In genomic region chrX:119481218-119481875, GRCh38 we compare ENCODE assay signal across 13 cellular contexts. TPM values are rescaled to one million over a fixed set of nuclear protein-coding genes. Genes with fewer than 3 reads are reported as not detected.
DNase-seq lines count a peak whose midpoint lies in the region; ATAC-seq and TF ChIP-seq lines count a peak whose summit lies in the region.
"Had no signal": no experiment of that assay in that cellular context is flagged by ENCODE, and none has a peak within 500 bp of the region (broad histone marks: within the 10 kb centered on the region; RNA-seq: fewer than 3 reads in every experiment).

No MANE protein-coding gene starts in this region.

- H3K9me2 ChIP-seq in MM.1S (replicated peaks; ENCODE audit: insufficient read depth, low read length): no peaks in the 10 kb centered on the region

- no peaks in the 10 kb centered on the region for H3K9me3 ChIP-seq in MM.1S (replicated peaks; ENCODE audit: insufficient read depth, low read length)
- H3K9me3 ChIP-seq in adrenal gland (replicated peaks in 1 of 3): no peaks in the 10 kb centered on the region
- H3K9me3 ChIP-seq in right atrium auricular region: no peaks in the 10 kb centered on the region
- no peaks in the 10 kb centered on the region for H3K9me3 ChIP-seq in sigmoid colon
- no peaks in the 10 kb centered on the region for H3K9me3 ChIP-seq in osteoblast (ENCODE audit: low read depth, low read length)
- H3K9me3 ChIP-seq: tibial nerve had no signal

- no peak overlapping the region for H3K4me3 ChIP-seq in MM.1S (ENCODE audit: low read length)
- H3K4me3 ChIP-seq in adrenal gland: no peak overlapping the region
- no peak overlapping the region for H3K4me3 ChIP-seq in right atrium auricular region
- H3K4me3 ChIP-seq in sigmoid colon: no peak overlapping the region
- no peak overlapping the region for H3K4me3 ChIP-seq in osteoblast (ENCODE audit: insufficient read depth, low read length)

- H3K27me3 Mint-ChIP-seq in stimulated activated memory B cell treated with anti-CD40 and anti-IgM and Interleukin-4, amounts not matched to agents 10 μg/mL and 1 μg/mL and 100 μg/mL, for 72 hours: no peaks in the 10 kb centered on the region
- H3K27me3 Mint-ChIP-seq: activated B cell treated with CpG ODN at 0.5 μM for 24 hours had no signal

- no peak overlapping the region for H3K9ac ChIP-seq in MM.1S (ENCODE audit: low read length)

- H4K20me1 ChIP-seq in MM.1S (ENCODE audit: insufficient read depth, low read length): no peaks in the 10 kb centered on the region
- no peaks in the 10 kb centered on the region for H4K20me1 ChIP-seq in osteoblast (ENCODE audit: insufficient read depth, low read length)

- no peak for ATAC-seq in stimulated activated memory B cell treated with anti-CD40 and anti-IgM and Interleukin-4, amounts not matched to agents 10 μg/mL and 1 μg/mL and 100 μg/mL, for 72 hours

- 0 out of 2 replicates have a peak overlapping the region, but pooled peaks have one; percentile 60 for H2AFZ ChIP-seq in MM.1S (ENCODE audit: low read length)
- no peak overlapping the region for H2AFZ ChIP-seq in osteoblast (ENCODE audit: low read length)

- intact Hi-C loops in adrenal gland (cut with DNase I) (no loop called here), sigmoid colon (cut with DNase I) (loop anchor here (10.0 kb wide), 1 partner anchor 93 kb away; the partner anchor contains the start of gene UBE2A)

- H3K36me3 ChIP-seq in MM.1S (replicated peaks; ENCODE audit: insufficient read depth, low read length) (no peaks in the 10 kb centered on the region), adrenal gland (replicated peaks in 1 of 2) (no peaks in the 10 kb centered on the region), right atrium auricular region (no peaks in the 10 kb centered on the region), sigmoid colon (no peaks in the 10 kb centered on the region), osteoblast (ENCODE audit: insufficient read depth, low read length) (no peaks in the 10 kb centered on the region)
- H3K36me3 ChIP-seq: tibial nerve had no signal

- H3K79me2 ChIP-seq in MM.1S (ENCODE audit: low read length) (no peaks in the 10 kb centered on the region), osteoblast (ENCODE audit: insufficient read depth, low read length) (no peaks in the 10 kb centered on the region)

- no peak overlapping the region for H3K27ac Mint-ChIP-seq in stimulated activated memory B cell treated with anti-CD40 and anti-IgM and Interleukin-4, amounts not matched to agents 10 μg/mL and 1 μg/mL and 100 μg/mL, for 72 hours
- H3K27ac Mint-ChIP-seq: activated B cell treated with CpG ODN at 0.5 μM for 24 hours had no signal

- 51 to 78% (median 68%) methylated on average over 2 to 6 of the region's 6 CpGs for WGBS in adrenal gland, 4 donors
- WGBS in sigmoid colon, 2 donors: 48 to 74% methylated on average over 6 of the region's 6 CpGs

- no peak for TF ChIP-seq EP300 in sigmoid colon (IDR thresholded peaks at IDR 0.05)

- H3K27me3 ChIP-seq in MM.1S (replicated peaks; ENCODE audit: insufficient read depth, low read length) (no peaks in the 10 kb centered on the region), adrenal gland (no peaks in the 10 kb centered on the region), right atrium auricular region (no peaks in the 10 kb centered on the region), sigmoid colon (no peaks in the 10 kb centered on the region), osteoblast (ENCODE audit: insufficient read depth, low read length) (no peaks in the 10 kb centered on the region)
- H3K27me3 ChIP-seq: tibial nerve had no signal

- H3K4me1 ChIP-seq in MM.1S (ENCODE audit: low read length) (0 out of 2 replicates have a peak, but pooled peaks cover 3% of the 10 kb centered on the region), adrenal gland (replicated peaks in 1 of 2) (peaks cover 6 to 8% of the 10 kb centered on the region in 2 donors), right atrium auricular region (peaks cover 0 to 8% of the 10 kb centered on the region in 2 donors), sigmoid colon (peaks cover 0 to 8% (median 0%) of the 10 kb centered on the region in 4 donors), osteoblast (ENCODE audit: insufficient read depth, low read length) (peaks cover 10% of the 10 kb centered on the region)
- H3K4me1 ChIP-seq: tibial nerve had no signal

- TF ChIP-seq CTCF in MM.1S (IDR thresholded peaks at IDR 0.05; ENCODE audit: low read length) (no peak), adrenal gland (IDR thresholded peaks at IDR 0.05) (no peak), right atrium auricular region (IDR thresholded peaks at IDR 0.05) (no peak), sigmoid colon (IDR thresholded peaks at IDR 0.05) (no peak), osteoblast (IDR thresholded peaks at IDR 0.05; ENCODE audit: extremely low read depth, low read depth, low read length) (no peak)

- no peak overlapping the region for H3K4me2 ChIP-seq in MM.1S (ENCODE audit: low read depth, low read length)
- no peak overlapping the region for H3K4me2 ChIP-seq in osteoblast (ENCODE audit: insufficient read depth, low read length)

- H3K9me3 Mint-ChIP-seq in stimulated activated memory B cell treated with anti-CD40 and anti-IgM and Interleukin-4, amounts not matched to agents 10 μg/mL and 1 μg/mL and 100 μg/mL, for 72 hours: no peaks in the 10 kb centered on the region
- H3K9me3 Mint-ChIP-seq: activated B cell treated with CpG ODN at 0.5 μM for 24 hours had no signal

- no peak overlapping the region for H3K4me3 Mint-ChIP-seq in stimulated activated memory B cell treated with anti-CD40 and anti-IgM and Interleukin-4, amounts not matched to agents 10 μg/mL and 1 μg/mL and 100 μg/mL, for 72 hours

- no peaks in the 10 kb centered on the region for H3F3A ChIP-seq in MM.1S (ENCODE audit: insufficient read depth, low read length)

- no peaks in the 10 kb centered on the region for H3K36me3 Mint-ChIP-seq in stimulated activated memory B cell treated with anti-CD40 and anti-IgM and Interleukin-4, amounts not matched to agents 10 μg/mL and 1 μg/mL and 100 μg/mL, for 72 hours

- H3K27ac ChIP-seq in MM.1S (ENCODE audit: low read length) (no peak overlapping the region), adrenal gland (peak overlapping the region in 3 of 5 donors; percentile 13 to 72 (median 37)), right atrium auricular region (peak overlapping the region; percentile 29 to 58), sigmoid colon (no peak overlapping the region), osteoblast (ENCODE audit: low read depth, low read length) (no peak overlapping the region)

- peaks cover 8% of the 10 kb centered on the region for H3K4me1 Mint-ChIP-seq in stimulated activated memory B cell treated with anti-CD40 and anti-IgM and Interleukin-4, amounts not matched to agents 10 μg/mL and 1 μg/mL and 100 μg/mL, for 72 hours

- no peak for TF ChIP-seq POLR2A in adrenal gland (IDR thresholded peaks at IDR 0.05)
- no peak for TF ChIP-seq POLR2A in sigmoid colon (IDR thresholded peaks at IDR 0.05)

- DNase-seq in MM.1S: no peak
- peak in 6 of 7 donors; percentile 54 to 91 (median 68) for DNase-seq in adrenal gland
- no peak for DNase-seq in right atrium auricular region (ENCODE audit: low spot score)
- peak; percentile 2 for DNase-seq in sigmoid colon
- no peak for DNase-seq in NCI-H2107 treated with DMSO at 0.1 percent for 48 hours (lab: John Stamatoyannopoulos, UW; ENCODE audit: unreplicated experiment)
- no peak for DNase-seq in osteoblast (ENCODE audit: insufficient read length, low spot score, missing footprints)
- DNase-seq: activated B cell treated with CpG ODN at 0.5 μM for 24 hours; effector memory CD4-positive, alpha-beta T cell; Kasumi-1; NCI-H1436; NCI-H2227 treated with DMSO at 0.1 percent for 48 hours had no signal

RNA-seq across cellular contexts. Expression of gene SLC25A5, which starts 13.1 kb away (rescaled TPM):
- total RNA-seq in adrenal gland (100 to 1,000 TPM; 168 to 313 (median 236) TPM), right atrium auricular region (100 to 1,000 TPM; 134 to 174 TPM), sigmoid colon (100 to 1,000 TPM; 269 to 356 (median 336) TPM), osteoblast (165 and 174 TPM in 2 replicates)
- polyA plus RNA-seq in adrenal gland (100 to 1,000 TPM in 1 of 3 donors, 10 to 100 TPM in 2; 65.2 to 245 (median 77.5) TPM), sigmoid colon (1,000 to 10,000 TPM in 2 of 3 donors, 100 to 1,000 TPM in 1; 934 to 2,420 (median 1,374) TPM)

Comparison
In these comparisons a context has a peak if more than half of its experiments do, and no peak if none do; other contexts are left out.
1. DNase-seq: peak in adrenal gland (6 of 7) and sigmoid colon (single experiment); none in MM.1S (single experiment), right atrium auricular region (single experiment), NCI-H2107 treated with DMSO at 0.1 percent for 48 hours (single experiment) and osteoblast (single experiment).
2. H3K27ac ChIP-seq: peak in adrenal gland (3 of 5) and right atrium auricular region (2 of 2); none in MM.1S (single experiment), sigmoid colon (0 of 4) and osteoblast (single experiment).